Comparison of ENCODE assay signal across 21 cellular contexts in the genomic region with DNA sequence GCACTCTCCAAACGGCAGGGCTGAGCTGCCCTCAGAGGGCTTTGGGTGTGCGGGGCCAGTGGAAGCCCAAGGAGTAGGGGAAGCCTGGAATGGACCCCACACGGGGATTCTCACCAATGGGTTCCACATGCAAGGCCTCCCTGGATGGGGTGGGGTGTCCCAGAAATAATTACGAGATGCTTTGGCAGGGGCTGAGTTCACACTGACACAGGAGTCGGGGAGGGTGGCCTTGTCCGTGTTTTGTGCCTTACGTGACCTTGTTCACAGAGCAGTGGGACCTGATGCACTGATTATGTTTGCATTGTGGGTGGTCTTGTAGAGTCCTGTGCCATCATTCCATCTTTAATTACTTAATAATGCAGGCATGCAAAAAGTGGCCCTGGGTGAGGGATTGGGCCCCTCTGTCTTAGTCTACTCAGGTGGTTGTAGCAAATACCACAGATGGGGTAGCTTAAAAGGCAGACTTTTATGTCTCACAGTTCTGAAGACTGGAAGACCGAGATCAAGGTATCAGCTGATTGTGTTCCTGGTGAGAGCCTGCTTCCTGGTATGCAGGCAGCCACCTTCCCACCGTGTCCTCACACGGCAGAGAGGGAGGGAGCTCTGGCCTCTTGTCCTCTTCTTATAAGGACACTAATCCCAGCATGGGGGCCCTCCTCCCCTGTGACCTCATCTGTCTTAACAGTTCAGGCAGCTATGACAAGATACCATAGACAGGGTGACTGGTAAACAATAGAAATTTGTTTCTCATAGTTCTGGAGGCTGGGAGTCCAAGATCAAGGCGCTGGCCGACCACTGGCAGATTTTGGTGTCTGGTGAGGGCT.
DNase-seq lines count a peak whose midpoint lies in the region; ATAC-seq and TF ChIP-seq lines count a peak whose summit lies in the region.
"Had no signal": no experiment of that assay in that cellular context is flagged by ENCODE, and none has a peak within 500 bp of the region (broad histone marks: within the 10 kb centered on the region; RNA-seq: fewer than 3 reads in every experiment).

No MANE protein-coding gene starts in this region.

- no peak overlapping the region for H3K4me2 ChIP-seq in neural cell (ENCODE audit: low read length)
- H3K4me2 ChIP-seq: A549 had no signal

- no peak overlapping the region for H3K4me3 ChIP-seq in SJCRH30
- H3K4me3 ChIP-seq in endodermal cell (ENCODE audit: low read length): no peak overlapping the region
- H3K4me3 ChIP-seq in neural cell (ENCODE audit: low read length): peak overlapping the region; percentile 52
- H3K4me3 ChIP-seq in suprapubic skin: no peak overlapping the region
- H3K4me3 ChIP-seq: A549, GM12878, GM23248 had no signal

- no peaks in the 10 kb centered on the region for H3K9me3 ChIP-seq in SJCRH30 (replicated peaks)
- no peaks in the 10 kb centered on the region for H3K9me3 ChIP-seq in endodermal cell (ENCODE audit: control insufficient read depth, low read length)
- no peaks in the 10 kb centered on the region for H3K9me3 ChIP-seq in neural cell (ENCODE audit: low read length)
- no peaks in the 10 kb centered on the region for H3K9me3 ChIP-seq in suprapubic skin

- H3K4me3 Mint-ChIP-seq in endodermal cell: no peak overlapping the region
- H3K4me3 Mint-ChIP-seq: CD4-positive, alpha-beta memory T cell; H9; IgD-negative memory B cell had no signal

- H3K36me3 ChIP-seq in SJCRH30: no peaks in the 10 kb centered on the region
- H3K36me3 ChIP-seq in endodermal cell (ENCODE audit: control insufficient read depth, insufficient read depth, low read length): no peaks in the 10 kb centered on the region
- H3K36me3 ChIP-seq in neural cell (ENCODE audit: insufficient read depth, low read length): no peaks in the 10 kb centered on the region
- H3K36me3 ChIP-seq in suprapubic skin: no peaks in the 10 kb centered on the region

- no peak for TF ChIP-seq CTCF in endodermal cell (conservative IDR thresholded peaks at IDR 0.05)
- TF ChIP-seq CTCF in neural cell (IDR thresholded peaks at IDR 0.05; ENCODE audit: poor library complexity, severe bottlenecking): no peak
- no peak for TF ChIP-seq CTCF in suprapubic skin (IDR thresholded peaks at IDR 0.05)

- TF ChIP-seq EP300 in neural cell (conservative IDR thresholded peaks at IDR 0.05; ENCODE audit: poor library complexity, severe bottlenecking) (no peak), suprapubic skin (IDR thresholded peaks at IDR 0.05) (no peak)

- no peak for ATAC-seq in HG02763 (IDR thresholded peaks at IDR 0.05; ENCODE audit: unreplicated experiment)
- ATAC-seq: A549, HepG2 had no signal

- no peaks in the 10 kb centered on the region for H3K27me3 ChIP-seq in SJCRH30
- no peaks in the 10 kb centered on the region for H3K27me3 ChIP-seq in endodermal cell (ENCODE audit: control insufficient read depth, insufficient read depth, low read length, poor library complexity, severe bottlenecking)
- no peaks in the 10 kb centered on the region for H3K27me3 ChIP-seq in neural cell (ENCODE audit: insufficient read depth, low read depth, low read length)
- peaks cover 13% of the 10 kb centered on the region for H3K27me3 ChIP-seq in suprapubic skin

- no peaks in the 10 kb centered on the region for H3K9me2 ChIP-seq in neural cell (ENCODE audit: insufficient read depth, low read length)

- no peak for TF ChIP-seq POLR2A in suprapubic skin (IDR thresholded peaks at IDR 0.05)

- H3K4me1 ChIP-seq in SJCRH30 (peaks cover 17% of the 10 kb centered on the region; the same call in 1 of the 2 replicates), endodermal cell (ENCODE audit: control insufficient read depth, insufficient read depth, low read length) (no peaks in the 10 kb centered on the region), suprapubic skin (no peaks in the 10 kb centered on the region)
- H3K4me1 ChIP-seq: A549 had no signal

- H3K27ac Mint-ChIP-seq in endodermal cell: no peak overlapping the region
- H3K27ac Mint-ChIP-seq: CD4-positive, alpha-beta memory T cell; IgD-negative memory B cell had no signal

- H4K20me1 ChIP-seq in neural cell (ENCODE audit: insufficient read depth): no peaks in the 10 kb centered on the region

- peak overlapping the region; percentile 55; the same call in 1 of the 2 replicates for H3K27ac ChIP-seq in SJCRH30
- H3K27ac ChIP-seq in endodermal cell (ENCODE audit: low read depth, low read length): no peak overlapping the region
- peak overlapping the region; percentile 81 for H3K27ac ChIP-seq in neural cell (ENCODE audit: low read length)
- no peak overlapping the region for H3K27ac ChIP-seq in suprapubic skin
- H3K27ac ChIP-seq: 22Rv1, A549, C4-2B, GM23248 had no signal

- DNase-seq in ELF-1 (ENCODE audit: low read depth, low spot score) (peak; percentile 23), SJCRH30 (peak; percentile 51 to 54), endodermal cell (peak; percentile 67), suprapubic skin (ENCODE audit: low spot score in 2 of 2) (no peak), nucleus accumbens (lab: John Stamatoyannopoulos, UW) (no peak)
- DNase-seq in central memory CD4-positive, alpha-beta T cell: no peak
- DNase-seq: AML-193; CD4-positive, alpha-beta memory T cell; DMS153; DMS79; GF-D8; GM23248; H9 had no signal

- H3K36me3 Mint-ChIP-seq in endodermal cell (ENCODE audit: low read depth): no peaks in the 10 kb centered on the region
- H3K36me3 Mint-ChIP-seq: CD4-positive, alpha-beta memory T cell; IgD-negative memory B cell had no signal

- H3K27me3 Mint-ChIP-seq in endodermal cell (ENCODE audit: insufficient read depth): peaks cover 6% of the 10 kb centered on the region

- peak overlapping the region; percentile 7 for H2AFZ ChIP-seq in neural cell (ENCODE audit: low read depth, low read length)
- H2AFZ ChIP-seq: GM23248 had no signal

- no peak for TF ChIP-seq RAD21 in neural cell (conservative IDR thresholded peaks at IDR 0.05)

- no peaks in the 10 kb centered on the region for H3K79me2 ChIP-seq in neural cell (replicated peaks; ENCODE audit: insufficient read depth, low read length)

- H3K9ac ChIP-seq in endodermal cell (ENCODE audit: extremely low read depth, low read length, poor library complexity, severe bottlenecking) (no peak overlapping the region), neural cell (ENCODE audit: low read length) (peak overlapping the region; percentile 59)
- H3K9ac ChIP-seq: GM23248 had no signal

- H3F3A ChIP-seq in neural cell (ENCODE audit: insufficient read depth, low read length, poor library complexity, severe bottlenecking): no peaks in the 10 kb centered on the region

- no peaks in the 10 kb centered on the region for H3K9me3 Mint-ChIP-seq in endodermal cell
- H3K9me3 Mint-ChIP-seq: H9 had no signal

- 84 to 85% methylated on average over 6 to 12 of the region's 12 CpGs for WGBS in endodermal cell (ENCODE audit: insufficient coverage in 1 of 2, insufficient read length in 1 of 2), 2 experiments
- 76% methylated on average over 8 of the region's 12 CpGs for WGBS in suprapubic skin

- H3K4me1 Mint-ChIP-seq in endodermal cell: peaks cover 7% of the 10 kb centered on the region
- H3K4me1 Mint-ChIP-seq: CD4-positive, alpha-beta memory T cell; H9 had no signal

TF ChIP-seq in neural cell, 6 proteins besides CTCF, POLR2A, EP300 and RAD21:
- TF ChIP-seq MXI1 (conservative IDR thresholded peaks at IDR 0.05; ENCODE audit: poor library complexity, severe bottlenecking): no peak
- TF ChIP-seq POLR2AphosphoS5 (IDR thresholded peaks at IDR 0.05): no peak
- TF ChIP-seq, protein P1, sequence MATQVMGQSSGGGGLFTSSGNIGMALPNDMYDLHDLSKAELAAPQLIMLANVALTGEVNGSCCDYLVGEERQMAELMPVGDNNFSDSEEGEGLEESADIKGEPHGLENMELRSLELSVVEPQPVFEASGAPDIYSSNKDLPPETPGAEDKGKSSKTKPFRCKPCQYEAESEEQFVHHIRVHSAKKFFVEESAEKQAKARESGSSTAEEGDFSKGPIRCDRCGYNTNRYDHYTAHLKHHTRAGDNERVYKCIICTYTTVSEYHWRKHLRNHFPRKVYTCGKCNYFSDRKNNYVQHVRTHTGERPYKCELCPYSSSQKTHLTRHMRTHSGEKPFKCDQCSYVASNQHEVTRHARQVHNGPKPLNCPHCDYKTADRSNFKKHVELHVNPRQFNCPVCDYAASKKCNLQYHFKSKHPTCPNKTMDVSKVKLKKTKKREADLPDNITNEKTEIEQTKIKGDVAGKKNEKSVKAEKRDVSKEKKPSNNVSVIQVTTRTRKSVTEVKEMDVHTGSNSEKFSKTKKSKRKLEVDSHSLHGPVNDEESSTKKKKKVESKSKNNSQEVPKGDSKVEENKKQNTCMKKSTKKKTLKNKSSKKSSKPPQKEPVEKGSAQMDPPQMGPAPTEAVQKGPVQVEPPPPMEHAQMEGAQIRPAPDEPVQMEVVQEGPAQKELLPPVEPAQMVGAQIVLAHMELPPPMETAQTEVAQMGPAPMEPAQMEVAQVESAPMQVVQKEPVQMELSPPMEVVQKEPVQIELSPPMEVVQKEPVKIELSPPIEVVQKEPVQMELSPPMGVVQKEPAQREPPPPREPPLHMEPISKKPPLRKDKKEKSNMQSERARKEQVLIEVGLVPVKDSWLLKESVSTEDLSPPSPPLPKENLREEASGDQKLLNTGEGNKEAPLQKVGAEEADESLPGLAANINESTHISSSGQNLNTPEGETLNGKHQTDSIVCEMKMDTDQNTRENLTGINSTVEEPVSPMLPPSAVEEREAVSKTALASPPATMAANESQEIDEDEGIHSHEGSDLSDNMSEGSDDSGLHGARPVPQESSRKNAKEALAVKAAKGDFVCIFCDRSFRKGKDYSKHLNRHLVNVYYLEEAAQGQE (IDR thresholded peaks at IDR 0.05; ENCODE audit: borderline replicate concordance): no peak
- no peak for TF ChIP-seq EZH2 (IDR thresholded peaks at IDR 0.05; ENCODE audit: borderline replicate concordance, insufficient read depth, low read length, poor library complexity, severe bottlenecking)
- no peak for TF ChIP-seq TAF1 (IDR thresholded peaks at IDR 0.05; ENCODE audit: low read depth)
- TF ChIP-seq SMC3 (conservative IDR thresholded peaks at IDR 0.05; ENCODE audit: poor library complexity): no peak
TF ChIP-seq in neural cell: peak in this region for 0.

Comparison
In these comparisons a context has a peak if more than half of its experiments do, and no peak if none do; other contexts are left out.
1. DNase-seq: peak in ELF-1 (single experiment), SJCRH30 (2 of 2) and endodermal cell (single experiment); none in central memory CD4-positive, alpha-beta T cell (single experiment), suprapubic skin (0 of 2) and nucleus accumbens (0 of 56).
2. H3K27ac ChIP-seq: peak in SJCRH30 (single experiment) and neural cell (single experiment); none in endodermal cell (single experiment) and suprapubic skin (single experiment).